Comparison of ENCODE assay signal across 8 cellular contexts in genomic region chr5:181173420-181174342, GRCh38. TPM values are rescaled to one million over a fixed set of nuclear protein-coding genes. Genes with fewer than 3 reads are reported as not detected.
DNase-seq lines count a peak whose midpoint lies in the region; ATAC-seq, FAIRE-seq and TF ChIP-seq lines count a peak whose summit lies in the region.

No MANE protein-coding gene starts in this region.

- ATAC-seq in HG02763 (IDR thresholded peaks at IDR 0.05; ENCODE audit: unreplicated experiment): peak; percentile 41

- H3K79me2 ChIP-seq in SU-DHL-6 (ENCODE audit: insufficient read depth, low read length): no peaks in the 10 kb centered on the region

- H4K20me1 ChIP-seq in SU-DHL-6 (ENCODE audit: low read depth, low read length): no peaks in the 10 kb centered on the region

- peaks cover 0 to 28% (median 16%) of the 10 kb centered on the region in 4 donors for H3K4me1 ChIP-seq in esophagus muscularis mucosa

- H3K4me3 ChIP-seq in GM12875 (ENCODE audit: low read depth, low read length) (peak overlapping the region; percentile 54), SU-DHL-6 (ENCODE audit: insufficient read depth, low read length, poor library complexity, severe bottlenecking) (peak overlapping the region; percentile 7), esophagus muscularis mucosa (no peak overlapping the region)

- H2AFZ ChIP-seq in SU-DHL-6 (ENCODE audit: low read depth, low read length, severe bottlenecking): peak overlapping the region; percentile 6

- H3K27ac ChIP-seq in SU-DHL-6 (ENCODE audit: low read depth, low read length) (no peak overlapping the region), esophagus muscularis mucosa (replicated peaks in 1 of 4) (no peak overlapping the region)

- TF ChIP-seq POLR2A in esophagus muscularis mucosa (IDR thresholded peaks at IDR 0.05; ENCODE audit: low read depth): no peak

- H3K36me3 ChIP-seq in SU-DHL-6 (ENCODE audit: low read length) (no peaks in the 10 kb centered on the region), esophagus muscularis mucosa (no peaks in the 10 kb centered on the region)

- H3K9me3 ChIP-seq in SU-DHL-6 (ENCODE audit: insufficient read depth, low read length) (no peaks in the 10 kb centered on the region), esophagus muscularis mucosa (no peaks in the 10 kb centered on the region)

- DNase-seq in ecto neural progenitor cell (ENCODE audit: low spot score) (peak; percentile 67), retina (peak; percentile 47), NCI-H1436 (lab: John Stamatoyannopoulos, UW) (no peak), esophagus muscularis mucosa (ENCODE audit: extremely low spot score) (no peak), D721Med (ENCODE audit: insufficient read length, low spot score) (no peak)

- intact Hi-C loops in esophagus muscularis mucosa (cut with DNase I): no loop called here

- no peaks in the 10 kb centered on the region for H3F3A ChIP-seq in SU-DHL-6 (ENCODE audit: insufficient read depth)

- WGBS in esophagus muscularis mucosa: 4% methylated on average over 45 of the region's 50 CpGs

- TF ChIP-seq CTCF in GM12875 (IDR thresholded peaks at IDR 0.05; ENCODE audit: borderline replicate concordance, insufficient read depth, low read depth, low read length): no peak
- TF ChIP-seq CTCF in SU-DHL-6 (IDR thresholded peaks at IDR 0.05; ENCODE audit: insufficient read depth, low read length, poor library complexity, severe bottlenecking): no peak
- TF ChIP-seq CTCF in esophagus muscularis mucosa (IDR thresholded peaks at IDR 0.05): no peak
- no peak for TF ChIP-seq CTCF in D721Med (IDR thresholded peaks at IDR 0.05; ENCODE audit: insufficient read depth, missing control alignments)

- no peak for FAIRE-seq in D721Med (lab: Jason Lieb, UNC)

- no peak for TF ChIP-seq EP300 in esophagus muscularis mucosa (IDR thresholded peaks at IDR 0.05)

- H3K9ac ChIP-seq in SU-DHL-6 (ENCODE audit: low read length): no peak overlapping the region

- H3K9me2 ChIP-seq in SU-DHL-6 (replicated peaks; ENCODE audit: insufficient read depth, low read length): no peaks in the 10 kb centered on the region

- no peaks in the 10 kb centered on the region for H3K27me3 ChIP-seq in SU-DHL-6 (ENCODE audit: low read length)
- peaks cover 7 to 90% (median 55%) of the 10 kb centered on the region in 4 donors for H3K27me3 ChIP-seq in esophagus muscularis mucosa

- peak overlapping the region; percentile 43 for H3K4me2 ChIP-seq in SU-DHL-6 (ENCODE audit: low read depth, low read length, poor library complexity, severe bottlenecking)

RNA-seq across cellular contexts. Expression of gene OR2V2, which starts 26.3 kb away (rescaled TPM):
- not detected for total RNA-seq in esophagus muscularis mucosa

RNA-seq across cellular contexts. Expression of gene TRIM7, which starts 31.3 kb away (rescaled TPM):
- total RNA-seq in esophagus muscularis mucosa: 1 to 10 TPM; 2.1 to 5.8 (median 3.4) TPM

RNA-seq across cellular contexts. Expression of gene OR2V1, which starts 42.7 kb away (rescaled TPM):
- not detected for total RNA-seq in esophagus muscularis mucosa

RNA-seq across cellular contexts. Expression of gene TRIM41, which starts 49.4 kb away (rescaled TPM):
- 10 to 100 TPM in 3 of 4 donors, 1 to 10 TPM in 1; 9.8 to 22.4 (median 18.2) TPM for total RNA-seq in esophagus muscularis mucosa

Comparison
In these comparisons a context has a peak if more than half of its experiments do, and no peak if none do; other contexts are left out.
1. H3K4me3 ChIP-seq: peak in GM12875 (single experiment) and SU-DHL-6 (single experiment); none in esophagus muscularis mucosa (0 of 4).
2. DNase-seq: peak in ecto neural progenitor cell (single experiment) and retina (single experiment); none in NCI-H1436 (single experiment), esophagus muscularis mucosa (single experiment) and D721Med (single experiment).